1 cellular context compared by ENCODE assay signal in the genomic region with DNA sequence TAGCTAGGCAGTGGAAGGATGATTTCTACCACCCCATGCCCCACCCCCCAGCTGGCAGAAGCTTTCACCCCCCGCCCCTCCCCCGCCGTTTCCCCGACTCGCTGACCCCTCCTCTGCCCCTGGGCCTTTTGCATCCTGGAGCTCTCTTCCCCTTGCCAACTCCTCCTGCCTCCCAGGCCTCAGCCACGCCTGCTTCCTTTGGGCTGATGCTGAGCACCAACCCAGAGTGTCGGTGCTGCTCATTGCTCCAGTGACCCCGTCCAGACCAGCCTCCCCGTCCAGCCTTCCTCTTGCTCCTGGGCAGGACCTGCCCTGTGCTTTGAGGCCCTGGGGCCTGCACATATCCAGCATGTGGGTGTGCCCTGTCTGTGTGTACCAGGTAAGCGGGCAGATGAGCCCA.
TF ChIP-seq lines count a peak whose summit lies in the region.

No MANE protein-coding gene starts in this region.

TF ChIP-seq in endothelial cell of umbilical vein, 7 proteins besides CTCF, POLR2A, EP300 and RAD21 (continued from another document):
- TF ChIP-seq POLR2AphosphoS5 (IDR thresholded peaks at IDR 0.05; ENCODE audit: insufficient read depth, low read depth, low read length) (no peak), GATA2 (IDR thresholded peaks at IDR 0.05; ENCODE audit: insufficient read depth, insufficient read length, low read depth, low read length) (no peak), MYC (IDR thresholded peaks at IDR 0.05; ENCODE audit: low read depth, low read length) (no peak)
